In genomic region chr10:133307776-133308430, GRCh38 we compare ENCODE assay signal across 7 cellular contexts. TPM values are rescaled to one million over a fixed set of nuclear protein-coding genes. Genes with fewer than 3 reads are reported as not detected.
DNase-seq lines count a peak whose midpoint lies in the region; ATAC-seq and TF ChIP-seq lines count a peak whose summit lies in the region.

No MANE protein-coding gene starts in this region.

- H3K4me1 ChIP-seq in right lobe of liver, result peaks cover 0 to 35% (median 9%) of the 10 kb centered on the region in 4 donors

- no peaks in the 10 kb centered on the region for H3K9me3 ChIP-seq in right lobe of liver

- intact Hi-C loops in right lobe of liver (cut with DNase I), result no loop called here

- no peaks in the 10 kb centered on the region for H3K27me3 ChIP-seq in right lobe of liver

- TF ChIP-seq CTCF in GM12872 (IDR thresholded peaks at IDR 0.05; ENCODE audit: insufficient read depth, low read depth, low read length), result peak; percentile 88
- TF ChIP-seq CTCF in right lobe of liver (IDR thresholded peaks at IDR 0.05), result peak; percentile 71 to 83 (median 79)

- DNase-seq in NCI-H1930 (lab: John Stamatoyannopoulos, UW) (peak; percentile 12 to 37), right lobe of liver (peak; percentile 86 to 88 (median 87))
- DNase-seq in stimulated activated CD4-positive, alpha-beta T cell treated with anti-CD3 and anti-CD28 coated beads, TNF-alpha, amount 100 ng/mL, for 4 hours (ENCODE audit: low read depth in 3 of 3), result peak; percentile 62 to 80 (median 71)

- ATAC-seq in HG02623 (IDR thresholded peaks at IDR 0.05; ENCODE audit: unreplicated experiment), result peak; percentile 41
- peak; percentile 51 to 54 for ATAC-seq in activated CD4-positive, CD25-positive, alpha-beta regulatory T cell treated with anti-CD3 and anti-CD28 coated beads, Interleukin-2, amount 50 U/mL, for 24 hours
- peak; percentile 51 to 55 (median 52) for ATAC-seq in right lobe of liver

- H3K4me3 ChIP-seq in right lobe of liver, result peak overlapping the region; percentile 95 to 99 (median 95)

- H3K36me3 ChIP-seq in right lobe of liver, result peaks cover 0 to 16% (median 6%) of the 10 kb centered on the region in 4 donors

- no peak for TF ChIP-seq POLR2A in right lobe of liver (IDR thresholded peaks at IDR 0.05)

- peak overlapping the region; percentile 98 for H3K27ac ChIP-seq in cingulate gyrus (ENCODE audit: low read depth, low read length)
- H3K27ac ChIP-seq in right lobe of liver, result peak overlapping the region; percentile 93 to 98 (median 96)

- WGBS in right lobe of liver (ENCODE audit: insufficient coverage, low coverage, low lambda C conversion rate, missing lambda C conversion rate), result under 1% methylated on average over 20 of the region's 25 CpGs

RNA-seq across cellular contexts. Expression of gene TUBGCP2, which starts 0.8 kb away (rescaled TPM):
- total RNA-seq in right lobe of liver, result 10 to 100 TPM; 19.6 to 30.0 (median 25.6) TPM

RNA-seq across cellular contexts. Expression of gene ZNF511, which starts 0.8 kb away (rescaled TPM):
- total RNA-seq in right lobe of liver, result 10 to 100 TPM; 17.4 to 30.2 (median 25.9) TPM

RNA-seq across cellular contexts. Expression of gene CALY, which starts 28.8 kb away (rescaled TPM):
- not detected for total RNA-seq in right lobe of liver

RNA-seq across cellular contexts. Expression of gene ADAM8, which starts 31.2 kb away (rescaled TPM):
- 1 to 10 TPM; 2.6 to 8.8 (median 5.2) TPM for total RNA-seq in right lobe of liver

RNA-seq across cellular contexts. Expression of gene PRAP1, which starts 39.3 kb away (rescaled TPM):
- total RNA-seq in right lobe of liver, result 100 to 1,000 TPM; 177 to 522 (median 298) TPM

Comparison
In these comparisons a context has a peak if more than half of its experiments do, and no peak if none do; other contexts are left out.
1. Peak in every context shown above with its lines: DNase-seq, ATAC-seq, H3K4me3 ChIP-seq and H3K27ac ChIP-seq.
2. DNase-seq: peak in every context shown above with its lines; median percentile 87 in right lobe of liver; 71 in stimulated activated CD4-positive, alpha-beta T cell treated with anti-CD3 and anti-CD28 coated beads, TNF-alpha, amount 100 ng/mL, for 4 hours; 24 in NCI-H1930.